In the genomic region with DNA sequence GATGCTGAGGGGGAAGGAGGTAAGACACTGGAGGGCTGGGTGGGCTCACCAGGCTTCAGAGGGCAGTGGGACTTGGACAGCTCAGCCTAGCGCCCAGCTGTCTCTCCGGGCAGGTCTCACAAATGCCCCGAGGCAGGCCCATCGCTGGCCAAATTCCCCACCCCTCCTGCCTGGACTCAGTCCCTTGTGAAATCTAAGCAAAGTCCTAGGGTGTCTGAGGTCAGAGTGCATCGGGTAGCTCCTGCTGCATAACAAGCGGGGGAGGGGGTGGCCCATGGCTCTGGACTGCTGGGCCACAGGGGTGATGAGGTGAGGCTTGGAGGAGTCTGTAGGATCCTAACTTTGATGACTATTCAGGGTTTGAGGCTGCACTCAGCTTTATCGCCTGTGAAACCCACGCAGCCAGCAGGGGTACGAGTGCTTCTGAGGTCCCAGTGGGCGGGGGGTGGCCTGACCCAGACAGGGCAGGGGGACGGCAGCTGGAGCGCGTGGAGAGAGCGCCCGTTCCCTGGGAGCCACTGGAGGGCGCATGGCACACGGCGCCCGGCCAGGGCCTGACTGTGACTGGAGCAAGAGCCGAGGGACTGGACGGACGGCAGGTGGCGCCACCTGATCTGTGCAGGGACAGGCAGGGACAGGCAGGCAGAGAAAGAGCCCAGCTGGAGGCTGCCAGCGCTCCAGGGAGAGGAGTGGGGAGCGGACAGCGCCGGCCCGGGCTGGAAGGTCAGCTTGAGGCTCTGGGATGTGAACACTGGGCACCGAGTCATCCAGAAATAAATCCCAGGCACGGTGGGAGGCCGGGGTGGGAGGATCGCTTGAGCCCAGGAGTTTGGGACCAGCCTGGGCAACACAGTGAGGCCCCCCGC, we compare ENCODE assay signal across 8 cellular contexts. TPM values are rescaled to one million over a fixed set of nuclear protein-coding genes. Genes with fewer than 3 reads are reported as not detected.
DNase-seq lines count a peak whose midpoint lies in the region; ATAC-seq and TF ChIP-seq lines count a peak whose summit lies in the region.

No MANE protein-coding gene starts in this region.

- peaks cover 0 to 44% (median 11%) of the 10 kb centered on the region in 4 donors for H3K27me3 ChIP-seq in esophagus muscularis mucosa

- H3K36me3 ChIP-seq in esophagus muscularis mucosa: peaks cover 0 to 31% (median 23%) of the 10 kb centered on the region in 4 donors

- no peak for TF ChIP-seq EP300 in esophagus muscularis mucosa (IDR thresholded peaks at IDR 0.05)

- ATAC-seq in natural killer cell treated with Interleukin-12 subunit alpha and Interleukin-12 subunit beta and Interleukin-15 and Interleukin-18, amount 100 ng/mL, for 72 hours: peak; percentile 96 to 97

- DNase-seq in ELF-1 (ENCODE audit: low read depth, low spot score): peak; percentile 99
- peak; percentile 82 for DNase-seq in GOT3 (lab: John Stamatoyannopoulos, UW)
- DNase-seq in LNCaP clone FGC (ENCODE audit: low read depth): peak; percentile 81
- DNase-seq in activated T-cell treated with anti-CD3 and anti-CD28 coated beads, Interleukin-2, amount 50 U/mL, for 1 hour: peak; percentile 92
- peak; percentile 98 for DNase-seq in esophagus muscularis mucosa (ENCODE audit: extremely low spot score)
- DNase-seq in natural killer cell treated with Interleukin-12 subunit alpha and Interleukin-12 subunit beta and Interleukin-15 and Interleukin-18, amount 100 ng/mL, for 72 hours (ENCODE audit: low spot score): peak; percentile 92
- peak; percentile 74 to 92 (median 88) for DNase-seq in stimulated activated naive CD4-positive, alpha-beta T cell (lab: John Stamatoyannopoulos, UW)

- TF ChIP-seq CTCF in LNCaP clone FGC (IDR thresholded peaks at IDR 0.05; ENCODE audit: control insufficient read depth, extremely low read depth, insufficient read depth): peak; percentile 100
- peak; percentile 99 to 100 (median 100) for TF ChIP-seq CTCF in esophagus muscularis mucosa (IDR thresholded peaks at IDR 0.05)

- H3K4me3 ChIP-seq in LNCaP clone FGC (ENCODE audit: low read depth, low read length) (no peak overlapping the region), esophagus muscularis mucosa (no peak overlapping the region)

- no peak overlapping the region for H3K27ac ChIP-seq in esophagus muscularis mucosa (replicated peaks in 1 of 4)

- no peaks in the 10 kb centered on the region for H3K9me3 ChIP-seq in esophagus muscularis mucosa

- H3K4me1 Mint-ChIP-seq in natural killer cell treated with Interleukin-12 subunit alpha and Interleukin-12 subunit beta and Interleukin-15 and Interleukin-18, amount 100 ng/mL, for 72 hours (ENCODE audit: low read depth in 2 of 2): peaks cover 4 to 8% of the 10 kb centered on the region in 2 donors

- TF ChIP-seq POLR2A in esophagus muscularis mucosa (IDR thresholded peaks at IDR 0.05; ENCODE audit: low read depth): no peak

- intact Hi-C loops in esophagus muscularis mucosa (cut with DNase I): loop anchor here (1.0 to 5.0 kb wide), 3 partner anchors 34 to 184 kb away; no protein-coding TSS in a partner anchor

- H3K9me3 Mint-ChIP-seq in natural killer cell treated with Interleukin-12 subunit alpha and Interleukin-12 subunit beta and Interleukin-15 and Interleukin-18, amount 100 ng/mL, for 72 hours: no peaks in the 10 kb centered on the region

- no peak overlapping the region for H3K27ac Mint-ChIP-seq in natural killer cell treated with Interleukin-12 subunit alpha and Interleukin-12 subunit beta and Interleukin-15 and Interleukin-18, amount 100 ng/mL, for 72 hours

- WGBS in esophagus muscularis mucosa: 13% methylated on average over 15 of the region's 33 CpGs

- no peaks in the 10 kb centered on the region for H3K27me3 Mint-ChIP-seq in natural killer cell treated with Interleukin-12 subunit alpha and Interleukin-12 subunit beta and Interleukin-15 and Interleukin-18, amount 100 ng/mL, for 72 hours

- peaks cover 12 to 27% (median 22%) of the 10 kb centered on the region in 4 donors for H3K4me1 ChIP-seq in esophagus muscularis mucosa

- no peak overlapping the region for H3K4me3 Mint-ChIP-seq in natural killer cell treated with Interleukin-12 subunit alpha and Interleukin-12 subunit beta and Interleukin-15 and Interleukin-18, amount 100 ng/mL, for 72 hours

- H3K36me3 Mint-ChIP-seq in natural killer cell treated with Interleukin-12 subunit alpha and Interleukin-12 subunit beta and Interleukin-15 and Interleukin-18, amount 100 ng/mL, for 72 hours: no peaks in the 10 kb centered on the region

TF ChIP-seq in PFSK-1, 5 proteins besides CTCF, POLR2A, EP300 and RAD21:
- TF ChIP-seq, protein P1, sequence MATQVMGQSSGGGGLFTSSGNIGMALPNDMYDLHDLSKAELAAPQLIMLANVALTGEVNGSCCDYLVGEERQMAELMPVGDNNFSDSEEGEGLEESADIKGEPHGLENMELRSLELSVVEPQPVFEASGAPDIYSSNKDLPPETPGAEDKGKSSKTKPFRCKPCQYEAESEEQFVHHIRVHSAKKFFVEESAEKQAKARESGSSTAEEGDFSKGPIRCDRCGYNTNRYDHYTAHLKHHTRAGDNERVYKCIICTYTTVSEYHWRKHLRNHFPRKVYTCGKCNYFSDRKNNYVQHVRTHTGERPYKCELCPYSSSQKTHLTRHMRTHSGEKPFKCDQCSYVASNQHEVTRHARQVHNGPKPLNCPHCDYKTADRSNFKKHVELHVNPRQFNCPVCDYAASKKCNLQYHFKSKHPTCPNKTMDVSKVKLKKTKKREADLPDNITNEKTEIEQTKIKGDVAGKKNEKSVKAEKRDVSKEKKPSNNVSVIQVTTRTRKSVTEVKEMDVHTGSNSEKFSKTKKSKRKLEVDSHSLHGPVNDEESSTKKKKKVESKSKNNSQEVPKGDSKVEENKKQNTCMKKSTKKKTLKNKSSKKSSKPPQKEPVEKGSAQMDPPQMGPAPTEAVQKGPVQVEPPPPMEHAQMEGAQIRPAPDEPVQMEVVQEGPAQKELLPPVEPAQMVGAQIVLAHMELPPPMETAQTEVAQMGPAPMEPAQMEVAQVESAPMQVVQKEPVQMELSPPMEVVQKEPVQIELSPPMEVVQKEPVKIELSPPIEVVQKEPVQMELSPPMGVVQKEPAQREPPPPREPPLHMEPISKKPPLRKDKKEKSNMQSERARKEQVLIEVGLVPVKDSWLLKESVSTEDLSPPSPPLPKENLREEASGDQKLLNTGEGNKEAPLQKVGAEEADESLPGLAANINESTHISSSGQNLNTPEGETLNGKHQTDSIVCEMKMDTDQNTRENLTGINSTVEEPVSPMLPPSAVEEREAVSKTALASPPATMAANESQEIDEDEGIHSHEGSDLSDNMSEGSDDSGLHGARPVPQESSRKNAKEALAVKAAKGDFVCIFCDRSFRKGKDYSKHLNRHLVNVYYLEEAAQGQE (IDR thresholded peaks at IDR 0.05; ENCODE audit: insufficient read depth in 1 of 2, low read depth in 2 of 2, low read length in 2 of 2): no peak
- TF ChIP-seq TAF1 (IDR thresholded peaks at IDR 0.05; ENCODE audit: borderline replicate concordance, insufficient read depth, low read length): peak; percentile 24; the same call in 1 of the 2 replicates
TF ChIP-seq in PFSK-1: peak in this region for 1.

RNA-seq across cellular contexts. Expression of a gene that starts 10.0 kb away (rescaled TPM):
- 0.16 TPM for polyA plus RNA-seq in PFSK-1 (2012; ENCODE audit: insufficient read length, low read depth)
- total RNA-seq in esophagus muscularis mucosa: under 1 TPM in 2 of 4 donors, not detected in 2; 0.23 to 0.66 TPM
- total RNA-seq in natural killer cell treated with Interleukin-12 subunit alpha and Interleukin-12 subunit beta and Interleukin-15 and Interleukin-18, amount 100 ng/mL, for 72 hours: not detected

RNA-seq across cellular contexts. Expression of a gene that starts 17.6 kb away (rescaled TPM):
- polyA plus RNA-seq in PFSK-1 (2012; ENCODE audit: insufficient read length, low read depth): 16.4 TPM
- 10 to 100 TPM in 2 of 4 donors, 1 to 10 TPM in 2; 6.3 to 13.3 (median 9.7) TPM for total RNA-seq in esophagus muscularis mucosa
- total RNA-seq in natural killer cell treated with Interleukin-12 subunit alpha and Interleukin-12 subunit beta and Interleukin-15 and Interleukin-18, amount 100 ng/mL, for 72 hours: 10 to 100 TPM; 17.2 to 19.9 TPM

RNA-seq across cellular contexts. Expression of a gene that starts 38.5 kb away (rescaled TPM):
- 8.8 TPM for polyA plus RNA-seq in PFSK-1 (2012; ENCODE audit: insufficient read length, low read depth)
- 10 to 100 TPM; 41.9 to 94.2 (median 78.3) TPM for total RNA-seq in esophagus muscularis mucosa
- total RNA-seq in natural killer cell treated with Interleukin-12 subunit alpha and Interleukin-12 subunit beta and Interleukin-15 and Interleukin-18, amount 100 ng/mL, for 72 hours: 100 to 1,000 TPM in 1 of 2 donors, 10 to 100 TPM in 1; 70.6 to 161 TPM

RNA-seq across cellular contexts. Expression of a gene that starts 51.4 kb away (rescaled TPM):
- polyA plus RNA-seq in PFSK-1 (2012; ENCODE audit: insufficient read length, low read depth): 3.8 TPM
- total RNA-seq in esophagus muscularis mucosa: 10 to 100 TPM; 12.5 to 30.8 (median 25.5) TPM
- 1 to 10 TPM in 1 of 2 donors, under 1 TPM in 1; 0.89 to 8.1 TPM for total RNA-seq in natural killer cell treated with Interleukin-12 subunit alpha and Interleukin-12 subunit beta and Interleukin-15 and Interleukin-18, amount 100 ng/mL, for 72 hours
